ENCODE assay signal across 8 cellular contexts in genomic region chr20:52242237-52243230, GRCh38. TPM values are rescaled to one million over a fixed set of nuclear protein-coding genes. Genes with fewer than 3 reads are reported as not detected.
DNase-seq lines count a peak whose midpoint lies in the region; ATAC-seq, FAIRE-seq and TF ChIP-seq lines count a peak whose summit lies in the region.

No MANE protein-coding gene starts in this region.

- ATAC-seq in GM18498 (IDR thresholded peaks at IDR 0.05; ENCODE audit: unreplicated experiment): no peak

- no peaks in the 10 kb centered on the region for H3K4me1 ChIP-seq in thyroid gland

- TF ChIP-seq CTCF in AG10803 (conservative IDR thresholded peaks at IDR 0.05; ENCODE audit: low read length): peak; percentile 46
- peak; percentile 22 for TF ChIP-seq CTCF in fibroblast of the aortic adventitia (IDR thresholded peaks at IDR 0.05; ENCODE audit: insufficient read depth, low read length)
- peak in 4 of 6 experiments; percentile 33 to 67 (median 48) for TF ChIP-seq CTCF in thyroid gland (IDR thresholded peaks at IDR 0.05)

- peak; percentile 90 for FAIRE-seq in RCC 7860 (lab: Jason Lieb, UNC)

- WGBS in thyroid gland, 2 donors: 61 to 62% methylated on average over 7 of the region's 7 CpGs

- no peak overlapping the region for H3K27ac ChIP-seq in thyroid gland

- TF ChIP-seq POLR2A in thyroid gland (IDR thresholded peaks at IDR 0.05): no peak

- intact Hi-C loops in thyroid gland (cut with DNase I): no loop called here

- H3K27me3 ChIP-seq in thyroid gland: no peaks in the 10 kb centered on the region

- DNase-seq in AG10803 (ENCODE audit: low read depth): peak; percentile 28
- DNase-seq in HCEC 1CT: peak; percentile 36
- DNase-seq in RCC 7860 (ENCODE audit: low spot score): peak; percentile 42
- peak; percentile 41 for DNase-seq in fibroblast of the aortic adventitia (ENCODE audit: low read depth)
- DNase-seq in thyroid gland: no peak
- no peak for DNase-seq in activated CD4-positive, CD25-positive, alpha-beta regulatory T cell treated with anti-CD3 and anti-CD28 coated beads, Interleukin-2, amount 50 U/mL, for 72 hours
- no peak for DNase-seq in OCI-M2 (lab: John Stamatoyannopoulos, UW; ENCODE audit: unreplicated experiment)

- no peaks in the 10 kb centered on the region for H3K36me3 ChIP-seq in thyroid gland

- no peak overlapping the region for H3K4me3 ChIP-seq in AG10803 (ENCODE audit: low read length)
- no peak overlapping the region for H3K4me3 ChIP-seq in fibroblast of the aortic adventitia (ENCODE audit: low read depth, low read length)
- no peak overlapping the region for H3K4me3 ChIP-seq in thyroid gland (replicated peaks in 1 of 3)

- no peaks in the 10 kb centered on the region for H3K9me3 ChIP-seq in thyroid gland

RNA-seq across cellular contexts. Expression of gene ZFP64, which starts 51.0 kb away (rescaled TPM):
- total RNA-seq in fibroblast of the aortic adventitia (ENCODE audit: low replicate concordance) (21.7 and 21.9 TPM in 2 replicates), thyroid gland (10 to 100 TPM; 13.2 to 16.3 (median 13.4) TPM)

Comparison
In these comparisons a context has a peak if more than half of its experiments do, and no peak if none do; other contexts are left out.
1. DNase-seq: peak in AG10803 (single experiment), HCEC 1CT (single experiment), RCC 7860 (single experiment) and fibroblast of the aortic adventitia (single experiment); none in thyroid gland (0 of 2), activated CD4-positive, CD25-positive, alpha-beta regulatory T cell treated with anti-CD3 and anti-CD28 coated beads, Interleukin-2, amount 50 U/mL, for 72 hours (single experiment) and OCI-M2 (single experiment).
2. Peak in every context shown above with its lines, with median percentiles within 50 percentile points of each other: CTCF ChIP-seq.